ENCODE assay signal across 1 cellular context in the genomic region with DNA sequence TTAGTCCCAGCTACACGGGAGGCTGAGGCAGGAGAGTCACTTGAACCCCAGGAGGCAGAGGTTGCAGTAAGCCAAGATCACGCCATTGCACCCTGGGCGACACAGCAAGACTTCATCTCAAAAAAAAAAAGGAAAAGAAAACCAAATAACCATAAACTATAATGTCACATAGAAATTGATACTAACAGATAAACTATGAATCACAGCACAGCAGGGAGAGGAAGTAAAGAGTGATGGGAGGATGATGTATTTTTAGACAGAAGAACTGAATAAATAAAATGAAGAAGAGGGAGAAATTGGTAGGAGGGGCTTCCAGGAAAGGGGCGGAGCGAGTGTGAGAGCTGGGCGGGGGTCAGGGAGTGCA.
TF ChIP-seq lines count a peak whose summit lies in the region.

No MANE protein-coding gene starts in this region.

TF ChIP-seq in GM23338, 12 proteins besides CTCF, POLR2A, EP300 and RAD21 (continued from another document):
- TF ChIP-seq, protein P1, sequence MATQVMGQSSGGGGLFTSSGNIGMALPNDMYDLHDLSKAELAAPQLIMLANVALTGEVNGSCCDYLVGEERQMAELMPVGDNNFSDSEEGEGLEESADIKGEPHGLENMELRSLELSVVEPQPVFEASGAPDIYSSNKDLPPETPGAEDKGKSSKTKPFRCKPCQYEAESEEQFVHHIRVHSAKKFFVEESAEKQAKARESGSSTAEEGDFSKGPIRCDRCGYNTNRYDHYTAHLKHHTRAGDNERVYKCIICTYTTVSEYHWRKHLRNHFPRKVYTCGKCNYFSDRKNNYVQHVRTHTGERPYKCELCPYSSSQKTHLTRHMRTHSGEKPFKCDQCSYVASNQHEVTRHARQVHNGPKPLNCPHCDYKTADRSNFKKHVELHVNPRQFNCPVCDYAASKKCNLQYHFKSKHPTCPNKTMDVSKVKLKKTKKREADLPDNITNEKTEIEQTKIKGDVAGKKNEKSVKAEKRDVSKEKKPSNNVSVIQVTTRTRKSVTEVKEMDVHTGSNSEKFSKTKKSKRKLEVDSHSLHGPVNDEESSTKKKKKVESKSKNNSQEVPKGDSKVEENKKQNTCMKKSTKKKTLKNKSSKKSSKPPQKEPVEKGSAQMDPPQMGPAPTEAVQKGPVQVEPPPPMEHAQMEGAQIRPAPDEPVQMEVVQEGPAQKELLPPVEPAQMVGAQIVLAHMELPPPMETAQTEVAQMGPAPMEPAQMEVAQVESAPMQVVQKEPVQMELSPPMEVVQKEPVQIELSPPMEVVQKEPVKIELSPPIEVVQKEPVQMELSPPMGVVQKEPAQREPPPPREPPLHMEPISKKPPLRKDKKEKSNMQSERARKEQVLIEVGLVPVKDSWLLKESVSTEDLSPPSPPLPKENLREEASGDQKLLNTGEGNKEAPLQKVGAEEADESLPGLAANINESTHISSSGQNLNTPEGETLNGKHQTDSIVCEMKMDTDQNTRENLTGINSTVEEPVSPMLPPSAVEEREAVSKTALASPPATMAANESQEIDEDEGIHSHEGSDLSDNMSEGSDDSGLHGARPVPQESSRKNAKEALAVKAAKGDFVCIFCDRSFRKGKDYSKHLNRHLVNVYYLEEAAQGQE (IDR thresholded peaks at IDR 0.05; ENCODE audit: unreplicated experiment): no peak
- TF ChIP-seq NANOG (IDR thresholded peaks at IDR 0.05; ENCODE audit: borderline replicate concordance): no peak
- TF ChIP-seq ZNF114 (CRISPR knock-in tag; IDR thresholded peaks at IDR 0.05): no peak
- no peak for TF ChIP-seq CREB1 (CRISPR knock-in tag; IDR thresholded peaks at IDR 0.05; ENCODE audit: low read depth)
- no peak for TF ChIP-seq STAT1 (IDR thresholded peaks at IDR 0.05; ENCODE audit: unreplicated experiment)
- no peak for TF ChIP-seq ZNF331 (CRISPR knock-in tag; IDR thresholded peaks at IDR 0.05; ENCODE audit: low read depth)
- TF ChIP-seq EZH2phosphoT487 (IDR thresholded peaks at IDR 0.05; ENCODE audit: unreplicated experiment): no peak
- no peak for TF ChIP-seq POLR2AphosphoS5 (IDR thresholded peaks at IDR 0.05; ENCODE audit: low read depth)
